20 cellular contexts compared by ENCODE assay signal in genomic region chr3:43644443-43644842, GRCh38. TPM values are rescaled to one million over a fixed set of nuclear protein-coding genes. Genes with fewer than 3 reads are reported as not detected.
DNase-seq lines count a peak whose midpoint lies in the region; ATAC-seq lines count a peak whose summit lies in the region.
"Had no signal": no experiment of that assay in that cellular context is flagged by ENCODE, and none has a peak within 500 bp of the region (broad histone marks: within the 10 kb centered on the region; RNA-seq: fewer than 3 reads in every experiment).

No MANE protein-coding gene starts in this region.

- H3K36me3 Mint-ChIP-seq in stimulated activated memory B cell treated with anti-CD40 and anti-IgM and Interleukin-4, amounts not matched to agents 10 μg/mL and 1 μg/mL and 100 μg/mL, for 72 hours: no peaks in the 10 kb centered on the region
- no peaks in the 10 kb centered on the region for H3K36me3 Mint-ChIP-seq in activated CD4-positive, alpha-beta T cell treated with anti-CD3 and anti-CD28 coated beads, Interleukin-2, amount 10 ng/mL, durations not matched to agents 7 days and 5 days (ENCODE audit: low read depth)

- no peaks in the 10 kb centered on the region for H3K4me1 Mint-ChIP-seq in stimulated activated memory B cell treated with anti-CD40 and anti-IgM and Interleukin-4, amounts not matched to agents 10 μg/mL and 1 μg/mL and 100 μg/mL, for 72 hours
- no peaks in the 10 kb centered on the region for H3K4me1 Mint-ChIP-seq in activated CD4-positive, alpha-beta T cell treated with anti-CD3 and anti-CD28 coated beads, Interleukin-2, amount 10 ng/mL, durations not matched to agents 7 days and 5 days

- no peaks in the 10 kb centered on the region for H3K9me3 Mint-ChIP-seq in stimulated activated memory B cell treated with anti-CD40 and anti-IgM and Interleukin-4, amounts not matched to agents 10 μg/mL and 1 μg/mL and 100 μg/mL, for 72 hours
- no peaks in the 10 kb centered on the region for H3K9me3 Mint-ChIP-seq in activated CD4-positive, alpha-beta T cell treated with anti-CD3 and anti-CD28 coated beads, Interleukin-2, amount 10 ng/mL, durations not matched to agents 7 days and 5 days
- H3K9me3 Mint-ChIP-seq: CD4-positive, alpha-beta T cell; HFFc6 had no signal

- POLR2A ChIA-PET in activated CD4-positive, alpha-beta T cell treated with anti-CD3 and anti-CD28 coated beads, Interleukin-2, amount 10 ng/mL, durations not matched to agents 7 days and 5 days (lab: Charles Lee): no interaction called here

- no peak overlapping the region for H3K4me3 Mint-ChIP-seq in stimulated activated memory B cell treated with anti-CD40 and anti-IgM and Interleukin-4, amounts not matched to agents 10 μg/mL and 1 μg/mL and 100 μg/mL, for 72 hours
- no peak overlapping the region for H3K4me3 Mint-ChIP-seq in activated CD4-positive, alpha-beta T cell treated with anti-CD3 and anti-CD28 coated beads, Interleukin-2, amount 10 ng/mL, durations not matched to agents 7 days and 5 days
- H3K4me3 Mint-ChIP-seq: CD4-positive, alpha-beta T cell; HFFc6 had no signal

- H3K27ac Mint-ChIP-seq in stimulated activated memory B cell treated with anti-CD40 and anti-IgM and Interleukin-4, amounts not matched to agents 10 μg/mL and 1 μg/mL and 100 μg/mL, for 72 hours: no peak overlapping the region
- no peak overlapping the region for H3K27ac Mint-ChIP-seq in activated CD4-positive, alpha-beta T cell treated with anti-CD3 and anti-CD28 coated beads, Interleukin-2, amount 10 ng/mL, durations not matched to agents 7 days and 5 days
- H3K27ac Mint-ChIP-seq: CD4-positive, alpha-beta T cell; HFFc6 had no signal

- DNase-seq in NCI-H2171 treated with DMSO at 0.1 percent for 48 hours (lab: John Stamatoyannopoulos, UW) (peak; percentile 22), NCI-H2171 (lab: John Stamatoyannopoulos, UW) (no peak), NCI-H2029 (lab: John Stamatoyannopoulos, UW) (peak; percentile 97), SHP77 treated with DMSO at 0.1 percent for 48 hours (lab: John Stamatoyannopoulos, UW) (peak; percentile 15), COR-L47 (lab: John Stamatoyannopoulos, UW) (no peak), NCI-H226 (no peak)
- DNase-seq in activated CD4-positive, alpha-beta T cell treated with anti-CD3 and anti-CD28 coated beads, Interleukin-2, amount 10 ng/mL, durations not matched to agents 7 days and 5 days: no peak
- DNase-seq: CD4-positive, alpha-beta T cell; DMS153; HFFc6; Kasumi-1; MM.1S; NCI-H1092; NCI-H146; NCI-H2081 treated with DMSO at 0.1 percent for 48 hours; NCI-H510A; NCI-H774; SJCRH30 had no signal

- CTCF ChIA-PET in activated CD4-positive, alpha-beta T cell treated with anti-CD3 and anti-CD28 coated beads, Interleukin-2, amount 10 ng/mL, durations not matched to agents 7 days and 5 days (lab: Charles Lee): no interaction called here

- H3K27me3 Mint-ChIP-seq in stimulated activated memory B cell treated with anti-CD40 and anti-IgM and Interleukin-4, amounts not matched to agents 10 μg/mL and 1 μg/mL and 100 μg/mL, for 72 hours: peaks cover 23% of the 10 kb centered on the region
- H3K27me3 Mint-ChIP-seq in activated CD4-positive, alpha-beta T cell treated with anti-CD3 and anti-CD28 coated beads, Interleukin-2, amount 10 ng/mL, durations not matched to agents 7 days and 5 days: peaks cover 16% of the 10 kb centered on the region

- ATAC-seq in stimulated activated memory B cell treated with anti-CD40 and anti-IgM and Interleukin-4, amounts not matched to agents 10 μg/mL and 1 μg/mL and 100 μg/mL, for 72 hours: peak; percentile 16
- ATAC-seq: A549 had no signal

RNA-seq across cellular contexts. Expression of gene ANO10, which starts 22.6 kb away (rescaled TPM):
- total RNA-seq in activated CD4-positive, alpha-beta T cell treated with anti-CD3 and anti-CD28 coated beads, Interleukin-2, amount 10 ng/mL, durations not matched to agents 7 days and 5 days: 10 to 100 TPM; 12.4 to 14.3 TPM

RNA-seq across cellular contexts. Expression of gene ABHD5, which starts 46.3 kb away (rescaled TPM):
- 10 to 100 TPM; 13.0 to 13.9 TPM for total RNA-seq in activated CD4-positive, alpha-beta T cell treated with anti-CD3 and anti-CD28 coated beads, Interleukin-2, amount 10 ng/mL, durations not matched to agents 7 days and 5 days

Comparison
In these comparisons a context has a peak if more than half of its experiments do, and no peak if none do; other contexts are left out.
1. DNase-seq: peak in NCI-H2171 treated with DMSO at 0.1 percent for 48 hours (single experiment), NCI-H2029 (single experiment) and SHP77 treated with DMSO at 0.1 percent for 48 hours (single experiment); none in NCI-H2171 (single experiment), COR-L47 (single experiment), NCI-H226 (single experiment) and activated CD4-positive, alpha-beta T cell treated with anti-CD3 and anti-CD28 coated beads, Interleukin-2, amount 10 ng/mL, durations not matched to agents 7 days and 5 days (single experiment).